10 cellular contexts compared by ENCODE assay signal in genomic region chr10:80598084-80598798, GRCh38.
DNase-seq lines count a peak whose midpoint lies in the region; ATAC-seq and TF ChIP-seq lines count a peak whose summit lies in the region.
"Had no signal": no experiment of that assay in that cellular context is flagged by ENCODE, and none has a peak within 500 bp of the region (broad histone marks: within the 10 kb centered on the region; RNA-seq: fewer than 3 reads in every experiment).

No MANE protein-coding gene starts in this region.

- DNase-seq in SK-N-SH (no peak), Karpas-422 (peak; percentile 41), upper lobe of right lung (no peak), COLO829 (ENCODE audit: low spot score) (no peak), foreskin keratinocyte (no peak)
- no peak for DNase-seq in stimulated activated CD4-positive, alpha-beta T cell treated with anti-CD3 and anti-CD28 coated beads, Interleukin-1b, Interleukin-23, amount 100 ng/mL, for 48 hours
- DNase-seq: PC-3 had no signal

- ATAC-seq in SK-N-SH treated with all-trans-retinoic acid at 6 μM for 48 hours (no peak), HG02840 (IDR thresholded peaks at IDR 0.05; ENCODE audit: low FRiP score, unreplicated experiment) (peak; percentile 51), upper lobe of right lung (peak; percentile 60), foreskin keratinocyte (no peak)
- ATAC-seq: activated CD4-positive, CD25-positive, alpha-beta regulatory T cell treated with anti-CD3 and anti-CD28 coated beads, Interleukin-2, amount 50 U/mL, for 24 hours; PC-3 had no signal

- intact Hi-C loops in upper lobe of right lung (cut with DNase I): no loop called here

- WGBS in SK-N-SH (ENCODE audit: low lambda C conversion rate): 35% methylated on average over 3 of the region's 3 CpGs

- H3K36me3 ChIP-seq in SK-N-SH (replicated peaks in 1 of 2; ENCODE audit: control insufficient read depth in 1 of 2, insufficient read depth in 2 of 2, low read length in 1 of 2): no peaks in the 10 kb centered on the region
- no peaks in the 10 kb centered on the region for H3K36me3 ChIP-seq in Karpas-422 (ENCODE audit: insufficient read depth, low read length)
- no peaks in the 10 kb centered on the region for H3K36me3 ChIP-seq in upper lobe of right lung

- H3K4me2 ChIP-seq in SK-N-SH: no peak overlapping the region
- peak overlapping the region; percentile 13 for H3K4me2 ChIP-seq in Karpas-422 (ENCODE audit: low read depth, low read length, poor library complexity, severe bottlenecking)

- no peaks in the 10 kb centered on the region for H3K79me2 ChIP-seq in SK-N-SH (ENCODE audit: insufficient read depth)
- no peaks in the 10 kb centered on the region for H3K79me2 ChIP-seq in Karpas-422 (ENCODE audit: low read length)

- H3K9me3 ChIP-seq in SK-N-SH: no peaks in the 10 kb centered on the region
- no peaks in the 10 kb centered on the region for H3K9me3 ChIP-seq in Karpas-422 (ENCODE audit: low read length)
- H3K9me3 ChIP-seq in upper lobe of right lung: no peaks in the 10 kb centered on the region

- POLR2A ChIA-PET in SK-N-SH (lab: Yijun Ruan, JAX): no interaction called here

- TF ChIP-seq EP300 in SK-N-SH (IDR thresholded peaks at IDR 0.05; ENCODE audit: borderline replicate concordance in 1 of 2, low read depth in 1 of 2, low read length in 1 of 2): no peak

- H3K27ac ChIP-seq in SK-N-SH (ENCODE audit: low read depth in 2 of 2, low read length in 1 of 2): no peak overlapping the region
- peak overlapping the region; percentile 60 for H3K27ac ChIP-seq in Karpas-422 (ENCODE audit: low read length)
- no peak overlapping the region for H3K27ac ChIP-seq in upper lobe of right lung
- H3K27ac ChIP-seq in foreskin keratinocyte: no peak overlapping the region

- CTCF ChIA-PET in SK-N-SH (lab: Yijun Ruan, JAX): interaction anchor here (0.7 to 6.6 kb wide), 13 partner anchors 9 to 326 kb away, joined by 3 to 29 read pairs (median 5); no protein-coding TSS in a partner anchor

- H3K9ac ChIP-seq in SK-N-SH (no peak overlapping the region), Karpas-422 (ENCODE audit: low read length) (peak overlapping the region; percentile 38; the same call in 1 of the 2 replicates)

- H2AFZ ChIP-seq in SK-N-SH (ENCODE audit: low read depth) (no peak overlapping the region), Karpas-422 (ENCODE audit: low read length) (peak overlapping the region; percentile 76; the same call in 1 of the 2 replicates)

- no peaks in the 10 kb centered on the region for H3K9me2 ChIP-seq in SK-N-SH
- H3K9me2 ChIP-seq in Karpas-422 (replicated peaks; ENCODE audit: insufficient read depth, low read length): no peaks in the 10 kb centered on the region

- TF ChIP-seq RAD21 in SK-N-SH (IDR thresholded peaks at IDR 0.05; ENCODE audit: low read length): no peak

- no peaks in the 10 kb centered on the region for H3K27me3 ChIP-seq in SK-N-SH (ENCODE audit: insufficient read depth)
- no peaks in the 10 kb centered on the region for H3K27me3 ChIP-seq in Karpas-422 (ENCODE audit: low read length)
- no peaks in the 10 kb centered on the region for H3K27me3 ChIP-seq in upper lobe of right lung
- no peaks in the 10 kb centered on the region for H3K27me3 ChIP-seq in foreskin keratinocyte

- TF ChIP-seq CTCF in SK-N-SH (IDR thresholded peaks at IDR 0.05) (no peak), upper lobe of right lung (IDR thresholded peaks at IDR 0.05) (no peak), foreskin keratinocyte (conservative IDR thresholded peaks at IDR 0.05) (no peak)

- H3F3A ChIP-seq in SK-N-SH (replicated peaks; ENCODE audit: insufficient read depth): no peaks in the 10 kb centered on the region

- H3K4me3 ChIP-seq in SK-N-SH (ENCODE audit: low read depth in 2 of 2, low read length in 1 of 2) (no peak overlapping the region), Karpas-422 (ENCODE audit: low read length) (no peak overlapping the region), upper lobe of right lung (no peak overlapping the region)

- H3K4me1 ChIP-seq in SK-N-SH (ENCODE audit: control insufficient read depth in 1 of 2, insufficient read depth in 2 of 2, low read depth in 1 of 2, low read length in 1 of 2) (peaks cover 0 to 5% of the 10 kb centered on the region in 2 experiments; a peak in 2 of 4 replicates), Karpas-422 (ENCODE audit: low read length) (peaks cover 18% of the 10 kb centered on the region), upper lobe of right lung (no peaks in the 10 kb centered on the region), foreskin keratinocyte (no peaks in the 10 kb centered on the region)

- H4K20me1 ChIP-seq in SK-N-SH (ENCODE audit: insufficient read depth): no peaks in the 10 kb centered on the region
- no peaks in the 10 kb centered on the region for H4K20me1 ChIP-seq in Karpas-422 (ENCODE audit: insufficient read depth, low read depth, low read length)

TF ChIP-seq in SK-N-SH treated with all-trans-retinoic acid at 6 μM for 48 hours, 23 proteins besides CTCF, POLR2A, EP300 and RAD21 (continues in another document):
- peak; percentile 73 for TF ChIP-seq TSHZ2 (CRISPR knock-in tag; IDR thresholded peaks at IDR 0.05)
- TF ChIP-seq OSR1 (CRISPR knock-in tag; IDR thresholded peaks at IDR 0.05): no peak
- TF ChIP-seq ISL1 (CRISPR knock-in tag; IDR thresholded peaks at IDR 0.05): peak; percentile 73
- no peak for TF ChIP-seq ZFP30 (CRISPR knock-in tag; IDR thresholded peaks at IDR 0.05)

TF ChIP-seq in SK-N-SH, 30 proteins besides CTCF, POLR2A, EP300 and RAD21:
- TF ChIP-seq SMC3 (IDR thresholded peaks at IDR 0.05; ENCODE audit: low read depth, low read length): no peak
- TF ChIP-seq ELF1 (IDR thresholded peaks at IDR 0.05): no peak
- no peak for TF ChIP-seq FOSL2 (IDR thresholded peaks at IDR 0.05; ENCODE audit: borderline replicate concordance, low read depth)
- no peak for TF ChIP-seq POLR2AphosphoS5 (IDR thresholded peaks at IDR 0.05; ENCODE audit: low read depth, low read length)
- TF ChIP-seq, protein P1, sequence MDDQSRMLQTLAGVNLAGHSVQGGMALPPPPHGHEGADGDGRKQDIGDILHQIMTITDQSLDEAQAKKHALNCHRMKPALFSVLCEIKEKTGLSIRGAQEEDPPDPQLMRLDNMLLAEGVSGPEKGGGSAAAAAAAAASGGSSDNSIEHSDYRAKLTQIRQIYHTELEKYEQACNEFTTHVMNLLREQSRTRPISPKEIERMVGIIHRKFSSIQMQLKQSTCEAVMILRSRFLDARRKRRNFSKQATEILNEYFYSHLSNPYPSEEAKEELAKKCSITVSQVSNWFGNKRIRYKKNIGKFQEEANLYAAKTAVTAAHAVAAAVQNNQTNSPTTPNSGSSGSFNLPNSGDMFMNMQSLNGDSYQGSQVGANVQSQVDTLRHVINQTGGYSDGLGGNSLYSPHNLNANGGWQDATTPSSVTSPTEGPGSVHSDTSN (IDR thresholded peaks at IDR 0.05): no peak
- TF ChIP-seq GATA2 (CRISPR knock-in tag; IDR thresholded peaks at IDR 0.05): no peak
- no peak for TF ChIP-seq JUND (IDR thresholded peaks at IDR 0.05)
- TF ChIP-seq TCF12 (IDR thresholded peaks at IDR 0.05): no peak
- TF ChIP-seq GABPA (IDR thresholded peaks at IDR 0.05; ENCODE audit: low read depth): no peak
- TF ChIP-seq NRF1 (IDR thresholded peaks at IDR 0.05; ENCODE audit: low read depth, low read length): no peak
- no peak for TF ChIP-seq EZH2phosphoT487 (IDR thresholded peaks at IDR 0.05; ENCODE audit: borderline replicate concordance, low read depth)
- TF ChIP-seq USF1 (IDR thresholded peaks at IDR 0.05; ENCODE audit: borderline replicate concordance, low read depth): no peak
- no peak for TF ChIP-seq CHD2 (IDR thresholded peaks at IDR 0.05; ENCODE audit: low read length, partially characterized antibody)
- TF ChIP-seq MXI1 (IDR thresholded peaks at IDR 0.05; ENCODE audit: low read depth, low read length): no peak
- TF ChIP-seq, protein P2, sequence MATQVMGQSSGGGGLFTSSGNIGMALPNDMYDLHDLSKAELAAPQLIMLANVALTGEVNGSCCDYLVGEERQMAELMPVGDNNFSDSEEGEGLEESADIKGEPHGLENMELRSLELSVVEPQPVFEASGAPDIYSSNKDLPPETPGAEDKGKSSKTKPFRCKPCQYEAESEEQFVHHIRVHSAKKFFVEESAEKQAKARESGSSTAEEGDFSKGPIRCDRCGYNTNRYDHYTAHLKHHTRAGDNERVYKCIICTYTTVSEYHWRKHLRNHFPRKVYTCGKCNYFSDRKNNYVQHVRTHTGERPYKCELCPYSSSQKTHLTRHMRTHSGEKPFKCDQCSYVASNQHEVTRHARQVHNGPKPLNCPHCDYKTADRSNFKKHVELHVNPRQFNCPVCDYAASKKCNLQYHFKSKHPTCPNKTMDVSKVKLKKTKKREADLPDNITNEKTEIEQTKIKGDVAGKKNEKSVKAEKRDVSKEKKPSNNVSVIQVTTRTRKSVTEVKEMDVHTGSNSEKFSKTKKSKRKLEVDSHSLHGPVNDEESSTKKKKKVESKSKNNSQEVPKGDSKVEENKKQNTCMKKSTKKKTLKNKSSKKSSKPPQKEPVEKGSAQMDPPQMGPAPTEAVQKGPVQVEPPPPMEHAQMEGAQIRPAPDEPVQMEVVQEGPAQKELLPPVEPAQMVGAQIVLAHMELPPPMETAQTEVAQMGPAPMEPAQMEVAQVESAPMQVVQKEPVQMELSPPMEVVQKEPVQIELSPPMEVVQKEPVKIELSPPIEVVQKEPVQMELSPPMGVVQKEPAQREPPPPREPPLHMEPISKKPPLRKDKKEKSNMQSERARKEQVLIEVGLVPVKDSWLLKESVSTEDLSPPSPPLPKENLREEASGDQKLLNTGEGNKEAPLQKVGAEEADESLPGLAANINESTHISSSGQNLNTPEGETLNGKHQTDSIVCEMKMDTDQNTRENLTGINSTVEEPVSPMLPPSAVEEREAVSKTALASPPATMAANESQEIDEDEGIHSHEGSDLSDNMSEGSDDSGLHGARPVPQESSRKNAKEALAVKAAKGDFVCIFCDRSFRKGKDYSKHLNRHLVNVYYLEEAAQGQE (IDR thresholded peaks at IDR 0.05; ENCODE audit: low read depth, low read length): no peak
- TF ChIP-seq FOXJ3 (CRISPR knock-in tag; IDR thresholded peaks at IDR 0.05): no peak

Comparison
In these comparisons a context has a peak if more than half of its experiments do, and no peak if none do; other contexts are left out.
1. ATAC-seq: peak in HG02840 (single experiment) and upper lobe of right lung (single experiment); none in SK-N-SH treated with all-trans-retinoic acid at 6 μM for 48 hours (single experiment) and foreskin keratinocyte (single experiment).